ENCODE assay signal across 21 cellular contexts in the genomic region with DNA sequence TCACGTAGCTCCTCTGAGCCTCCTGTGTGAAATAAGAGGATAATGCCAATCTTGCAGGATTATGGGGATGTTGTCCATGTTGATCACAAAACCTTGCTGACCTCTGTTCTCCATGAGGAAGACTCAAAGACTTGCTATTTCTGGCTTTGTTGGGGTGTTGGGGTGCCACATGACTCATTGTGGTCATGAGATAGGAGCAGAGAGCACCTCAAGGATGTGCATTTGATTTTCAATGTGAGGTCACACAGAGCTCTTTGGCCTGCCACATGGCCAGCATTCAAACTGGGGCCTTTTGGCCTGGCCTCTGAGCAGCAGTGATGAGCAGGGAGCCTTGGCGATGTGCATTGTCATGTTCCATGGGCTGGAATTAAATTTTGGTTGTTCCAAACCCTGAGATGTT.
"Had no signal": no experiment of that assay in that cellular context is flagged by ENCODE, and none has a peak within 500 bp of the region (broad histone marks: within the 10 kb centered on the region; RNA-seq: fewer than 3 reads in every experiment).

No MANE protein-coding gene starts in this region.

- H3K4me1 ChIP-seq: body of pancreas had no signal

- ATAC-seq: body of pancreas had no signal

- H3K27me3 ChIP-seq: body of pancreas, stomach had no signal

- H3K4me3 Mint-ChIP-seq: central memory CD8-positive, alpha-beta T cell; mesothelial cell of epicardium; nephron progenitor cell; type B pancreatic cell had no signal

- H3K36me3 Mint-ChIP-seq: mesothelial cell of epicardium, type B pancreatic cell had no signal

- H3K36me3 ChIP-seq: stomach had no signal

- H3K4me3 ChIP-seq: body of pancreas, coronary artery, lung, stomach had no signal

- DNase-seq: activated CD4-positive, CD25-positive, alpha-beta regulatory T cell; activated CD8-positive, alpha-beta memory T cell treated with anti-CD3 and anti-CD28 coated beads for 24 hours; activated effector memory CD4-positive, alpha-beta T cell treated with anti-CD3 and anti-CD28 coated beads, Interleukin-2, amount 50 U/mL, for 16 hours; amygdala; body of pancreas; erythroblast; hypothalamus; islet precursor cell; nephron progenitor cell; occipital lobe; posterior cingulate gyrus; retina; SK-N-SH; stimulated activated CD4-positive, alpha-beta T cell treated with anti-CD3 and anti-CD28 coated beads, Interleukin-2, amount 100 ng/mL, for 24 hours; stomach; T-helper 9 cell had no signal

- H3K9me3 Mint-ChIP-seq: central memory CD8-positive, alpha-beta T cell had no signal

- H3K4me1 Mint-ChIP-seq: central memory CD8-positive, alpha-beta T cell; nephron progenitor cell had no signal

- H3K27ac Mint-ChIP-seq: mesothelial cell of epicardium, nephron progenitor cell, type B pancreatic cell had no signal

- H3K9me3 ChIP-seq: body of pancreas, SK-N-SH, stomach had no signal

- H3K27ac ChIP-seq: body of pancreas, coronary artery, stomach had no signal
